In genomic region chr9:135461936-135462335, GRCh38 we compare ENCODE assay signal across 1 cellular context.
TF ChIP-seq lines count a peak whose summit lies in the region.

No MANE protein-coding gene starts in this region.

TF ChIP-seq in GM23338, 12 proteins besides CTCF, POLR2A, EP300 and RAD21 (continued from another document):
- TF ChIP-seq ZNF462 (CRISPR knock-in tag; IDR thresholded peaks at IDR 0.05) = no peak
- no peak for TF ChIP-seq CREB1 (CRISPR knock-in tag; IDR thresholded peaks at IDR 0.05; ENCODE audit: low read depth)
- no peak for TF ChIP-seq EZH2 (IDR thresholded peaks at IDR 0.05; ENCODE audit: low read depth, unreplicated experiment)
- TF ChIP-seq REST (IDR thresholded peaks at IDR 0.05; ENCODE audit: unreplicated experiment) = no peak
